Comparison of ENCODE assay signal across 16 cellular contexts in genomic region chr10:75186310-75186709, GRCh38. TPM values are rescaled to one million over a fixed set of nuclear protein-coding genes. Genes with fewer than 3 reads are reported as not detected.
DNase-seq lines count a peak whose midpoint lies in the region; ATAC-seq and TF ChIP-seq lines count a peak whose summit lies in the region.
"Had no signal": no experiment of that assay in that cellular context is flagged by ENCODE, and none has a peak within 500 bp of the region (broad histone marks: within the 10 kb centered on the region; RNA-seq: fewer than 3 reads in every experiment).

No MANE protein-coding gene starts in this region.

- H3K9ac ChIP-seq in H9 (ENCODE audit: extremely low read depth, insufficient read length, low read length): no peak overlapping the region

- no peak overlapping the region for H2BK5ac ChIP-seq in H9 (ENCODE audit: insufficient read length, low read length)

- CTCF ChIA-PET in CD4-positive, alpha-beta T cell (lab: Charles Lee): interaction anchor here (2.8 to 5.6 kb wide), 2 partner anchors 45 to 49 kb away, joined by 39 to 105 read pairs; partner anchors contain the start of gene COMTD1

- H3K36me3 Mint-ChIP-seq in CD4-positive, alpha-beta T cell (ENCODE audit: low read depth): no peaks in the 10 kb centered on the region
- peaks cover 0 to 13% (median 4%) of the 10 kb centered on the region in 3 experiments; a peak in 3 of 7 replicates for H3K36me3 Mint-ChIP-seq in H9 (ENCODE audit: insufficient read depth in 1 of 3, low read depth in 3 of 3)
- peaks cover 2% of the 10 kb centered on the region for H3K36me3 Mint-ChIP-seq in central memory CD8-positive, alpha-beta T cell (ENCODE audit: insufficient read depth)
- no peaks in the 10 kb centered on the region for H3K36me3 Mint-ChIP-seq in endothelial cell (ENCODE audit: low read depth, unreplicated experiment)

- no peak overlapping the region for H3K4me3 ChIP-seq in psoas muscle
- H3K4me3 ChIP-seq: ascending aorta, uterus had no signal

- H3K36me3 ChIP-seq in psoas muscle (ENCODE audit: insufficient read depth in 1 of 2, low read depth in 1 of 2): peaks cover 0 to 3% of the 10 kb centered on the region in 2 donors
- H3K36me3 ChIP-seq: ascending aorta, uterus had no signal

- intact Hi-C loops in CD4-positive, alpha-beta T cell (cut with DNase I, micrococcal nuclease): loop anchor here in 1 of 2 experiments (5.0 kb wide), 1 partner anchor 74 kb away; the partner anchor contains the start of gene SAMD8
- intact Hi-C loops in psoas muscle (cut with DNase I) (loop anchor here in 1 of 2 donors (5.0 kb wide), 1 partner anchor 46 kb away; no protein-coding TSS in a partner anchor), head of caudate nucleus (cut with DNase I) (no loop called here)

- no peaks in the 10 kb centered on the region for H3K23me2 ChIP-seq in H9 (ENCODE audit: insufficient read length, low read depth, low read length, poor library complexity, severe bottlenecking)

- no peak for ATAC-seq in CD4-positive, alpha-beta T cell (ENCODE audit: poor library complexity)
- ATAC-seq in central memory CD8-positive, alpha-beta T cell (replicated peaks; ENCODE audit: extremely low read depth, poor library complexity, severe bottlenecking): no peak
- ATAC-seq in psoas muscle (no peak), GM21526 (IDR thresholded peaks at IDR 0.05; ENCODE audit: low FRiP score, unreplicated experiment) (no peak)
- ATAC-seq: stimulated activated naive CD8-positive, alpha-beta T cell treated with anti-CD3 and anti-CD28 coated beads, Interleukin-15, amount 100 ng/mL, for 72 hours had no signal

- no peaks in the 10 kb centered on the region for H3K9me3 ChIP-seq in CD4-positive, alpha-beta T cell (ENCODE audit: control insufficient read depth, low read length)
- no peaks in the 10 kb centered on the region for H3K9me3 ChIP-seq in H9 (ENCODE audit: control insufficient read depth, low read depth, low read length)
- H3K9me3 ChIP-seq in psoas muscle: no peaks in the 10 kb centered on the region
- H3K9me3 ChIP-seq: ascending aorta, uterus had no signal

- POLR2A ChIA-PET in CD4-positive, alpha-beta T cell (lab: Charles Lee): interaction anchor here (4.0 to 4.6 kb wide), 2 partner anchors 24 to 47 kb away, joined by 51 to 71 read pairs; partner anchors contain the start of genes COMTD1 and VDAC2

- no peak overlapping the region for H3K18ac ChIP-seq in H9 (ENCODE audit: insufficient read length, low read depth, low read length)

- H4K20me1 ChIP-seq in H9 (ENCODE audit: control insufficient read depth, insufficient read depth, insufficient read length): no peaks in the 10 kb centered on the region

- no peak overlapping the region for H2AFZ ChIP-seq in H9 (ENCODE audit: low read length)

- no peak for DNase-seq in CD4-positive, alpha-beta T cell
- DNase-seq in H9: no peak
- no peak for DNase-seq in central memory CD8-positive, alpha-beta T cell (ENCODE audit: low spot score in 2 of 2)
- no peak for DNase-seq in psoas muscle
- no peak for DNase-seq in endothelial cell (ENCODE audit: low spot score)
- no peak for DNase-seq in head of caudate nucleus
- DNase-seq: activated CD4-positive, CD25-positive, alpha-beta regulatory T cell; activated gamma-delta T cell treated with Interleukin-2 at 50 U/mL for 16 hours; AML-193; kidney glomerular epithelial cell; NCI-H524 treated with DMSO at 0.1 percent for 48 hours; nucleus accumbens; uterus had no signal

- H3K4me1 ChIP-seq in H9 (ENCODE audit: insufficient read depth, low read length) (peaks cover 2% of the 10 kb centered on the region; the same call in 1 of the 2 replicates), psoas muscle (no peaks in the 10 kb centered on the region)
- H3K4me1 ChIP-seq: uterus had no signal

- no peak overlapping the region for H4K8ac ChIP-seq in H9 (replicated peaks; ENCODE audit: insufficient read length, low read depth, low read length)

- H2BK20ac ChIP-seq in H9 (ENCODE audit: low read depth, low read length, poor library complexity, severe bottlenecking): no peak overlapping the region

- no peaks in the 10 kb centered on the region for H3K79me1 ChIP-seq in H9 (ENCODE audit: insufficient read depth, low read depth, low read length, poor library complexity, severe bottlenecking)

- no peak overlapping the region for H3K4me3 Mint-ChIP-seq in CD4-positive, alpha-beta T cell
- H3K4me3 Mint-ChIP-seq in H9: no peak overlapping the region
- no peak overlapping the region for H3K4me3 Mint-ChIP-seq in central memory CD8-positive, alpha-beta T cell
- no peak overlapping the region for H3K4me3 Mint-ChIP-seq in endothelial cell (ENCODE audit: unreplicated experiment)
- H3K4me3 Mint-ChIP-seq: stimulated activated naive CD8-positive, alpha-beta T cell treated with anti-CD3 and anti-CD28 coated beads, Interleukin-15, amount 100 ng/mL, for 72 hours had no signal

- TF ChIP-seq CTCF in CD4-positive, alpha-beta T cell (IDR thresholded peaks at IDR 0.05): no peak
- TF ChIP-seq CTCF in H9 (conservative IDR thresholded peaks at IDR 0.05): no peak
- TF ChIP-seq CTCF in psoas muscle (IDR thresholded peaks at IDR 0.05): no peak
- TF ChIP-seq CTCF in endothelial cell (IDR thresholded peaks at IDR 0.05; ENCODE audit: unreplicated experiment): no peak

- H3K23ac ChIP-seq in H9 (ENCODE audit: insufficient read length, low read depth, low read length): no peak overlapping the region

- H3K27ac Mint-ChIP-seq in CD4-positive, alpha-beta T cell: peak overlapping the region; percentile 66
- H3K27ac Mint-ChIP-seq in H9: peak overlapping the region; percentile 85 to 94 (median 88)
- peak overlapping the region; percentile 74 for H3K27ac Mint-ChIP-seq in central memory CD8-positive, alpha-beta T cell (ENCODE audit: low read depth)
- H3K27ac Mint-ChIP-seq in endothelial cell (ENCODE audit: unreplicated experiment): no peak overlapping the region

- peaks cover 8% of the 10 kb centered on the region for H3K4me1 Mint-ChIP-seq in CD4-positive, alpha-beta T cell (ENCODE audit: low read depth)
- peaks cover 14 to 30% of the 10 kb centered on the region in 2 experiments for H3K4me1 Mint-ChIP-seq in H9
- H3K4me1 Mint-ChIP-seq in central memory CD8-positive, alpha-beta T cell: peaks cover 5% of the 10 kb centered on the region
- no peaks in the 10 kb centered on the region for H3K4me1 Mint-ChIP-seq in endothelial cell (ENCODE audit: unreplicated experiment)

- H3T11ph ChIP-seq in H9 (ENCODE audit: low read length): no peak overlapping the region

- H3K14ac ChIP-seq in H9 (ENCODE audit: insufficient read depth, low read length): no peak overlapping the region

- no peak overlapping the region for H3K4me2 ChIP-seq in H9 (ENCODE audit: insufficient read depth, insufficient read length, low read length)

- no peak overlapping the region for H3K56ac ChIP-seq in H9 (ENCODE audit: insufficient read length, low read depth, low read length)

- H3K9me3 Mint-ChIP-seq in CD4-positive, alpha-beta T cell: no peaks in the 10 kb centered on the region
- no peaks in the 10 kb centered on the region for H3K9me3 Mint-ChIP-seq in H9
- H3K9me3 Mint-ChIP-seq in central memory CD8-positive, alpha-beta T cell: no peaks in the 10 kb centered on the region
- H3K9me3 Mint-ChIP-seq in endothelial cell (ENCODE audit: unreplicated experiment): no peaks in the 10 kb centered on the region
- H3K9me3 Mint-ChIP-seq: stimulated activated naive CD8-positive, alpha-beta T cell treated with anti-CD3 and anti-CD28 coated beads, Interleukin-15, amount 100 ng/mL, for 72 hours had no signal

- no peaks in the 10 kb centered on the region for H3K27me3 ChIP-seq in CD4-positive, alpha-beta T cell (ENCODE audit: control insufficient read depth, insufficient read depth, low read length)
- H3K27me3 ChIP-seq in H9 (ENCODE audit: insufficient read depth, low read length): no peaks in the 10 kb centered on the region
- H3K27me3 ChIP-seq in psoas muscle (ENCODE audit: insufficient read depth in 3 of 3, low read length in 2 of 3): no peaks in the 10 kb centered on the region
- H3K27me3 ChIP-seq: ascending aorta, uterus had no signal

- H4K5ac ChIP-seq in H9 (ENCODE audit: insufficient read length, low read depth, low read length): no peak overlapping the region

- no peak overlapping the region for H2AK5ac ChIP-seq in H9 (ENCODE audit: insufficient read length, low read length)

- no peak overlapping the region for H3K4ac ChIP-seq in H9 (ENCODE audit: low read depth, low read length)

- H4K91ac ChIP-seq in H9 (ENCODE audit: insufficient read length, low read depth, low read length): no peak overlapping the region

- no CpG with 5 or more reads among the region's 4 CpGs for WGBS in H9 (ENCODE audit: extremely low coverage, insufficient read length, low lambda C conversion rate)
- WGBS in psoas muscle, 3 donors: 62 to 80% (median 65%) methylated on average over 4 of the region's 4 CpGs

- H2BK15ac ChIP-seq in H9 (ENCODE audit: low read depth, low read length): no peak overlapping the region

- no peaks in the 10 kb centered on the region for H3K79me2 ChIP-seq in H9 (ENCODE audit: insufficient read depth, low read length)

- no peaks in the 10 kb centered on the region for H3K27me3 Mint-ChIP-seq in CD4-positive, alpha-beta T cell
- no peaks in the 10 kb centered on the region for H3K27me3 Mint-ChIP-seq in H9 (ENCODE audit: low read depth)
- H3K27me3 Mint-ChIP-seq in central memory CD8-positive, alpha-beta T cell: no peaks in the 10 kb centered on the region
- H3K27me3 Mint-ChIP-seq in endothelial cell (ENCODE audit: unreplicated experiment): no peaks in the 10 kb centered on the region
- H3K27me3 Mint-ChIP-seq: stimulated activated naive CD8-positive, alpha-beta T cell treated with anti-CD3 and anti-CD28 coated beads, Interleukin-15, amount 100 ng/mL, for 72 hours had no signal

- no peak overlapping the region for H3K27ac ChIP-seq in CD4-positive, alpha-beta T cell (ENCODE audit: low read depth, low read length)
- H3K27ac ChIP-seq in H9 (ENCODE audit: insufficient read length, low read depth, low read length) (no peak overlapping the region), psoas muscle (peak overlapping the region; percentile 7)
- H3K27ac ChIP-seq: ascending aorta, uterus had no signal

- no peak overlapping the region for H2BK12ac ChIP-seq in H9 (ENCODE audit: insufficient read length, low read depth, low read length)

- H2BK120ac ChIP-seq in H9 (ENCODE audit: low read depth, low read length, poor library complexity, severe bottlenecking): no peak overlapping the region

RNA-seq across cellular contexts. Expression of gene VDAC2, which starts 24.3 kb away (rescaled TPM):
- 100 to 1,000 TPM; 141 to 147 TPM for total RNA-seq in CD4-positive, alpha-beta T cell
- total RNA-seq in H9 (2021) (264 and 271 TPM in 2 replicates), psoas muscle (100 to 1,000 TPM; 314 to 546 (median 399) TPM), endothelial cell (ENCODE audit: unreplicated experiment) (178 TPM)
- polyA plus RNA-seq in psoas muscle: 100 to 1,000 TPM; 391 to 770 (median 432) TPM

RNA-seq across cellular contexts. Expression of gene COMTD1, which starts 49.4 kb away (rescaled TPM):
- total RNA-seq in CD4-positive, alpha-beta T cell: 10 to 100 TPM in 1 of 2 experiments, 1 to 10 TPM in 1; 9.5 to 10.5 TPM
- 28.3 and 29.9 TPM in 2 replicates for total RNA-seq in H9 (2021)
- 10 to 100 TPM; 15.2 to 38.8 (median 21.2) TPM for total RNA-seq in psoas muscle
- polyA plus RNA-seq in psoas muscle: 10 to 100 TPM in 2 of 3 donors, 1 to 10 TPM in 1; 5.8 to 54.7 (median 49.3) TPM
- total RNA-seq in endothelial cell (ENCODE audit: unreplicated experiment): 8.9 TPM
